Comparison of ENCODE assay signal across 14 cellular contexts in genomic region chr6:44201200-44201599, GRCh38. TPM values are rescaled to one million over a fixed set of nuclear protein-coding genes. Genes with fewer than 3 reads are reported as not detected.
A peak's percentile ranks its signal among the peaks of the same experiment; 100 is the strongest.
DNase-seq lines count a peak whose midpoint lies in the region; ATAC-seq, FAIRE-seq and TF ChIP-seq lines count a peak whose summit lies in the region.
"Had no signal": no experiment of that assay in that cellular context is flagged by ENCODE, and none has a peak within 500 bp of the region (broad histone marks: within the 10 kb centered on the region; RNA-seq: fewer than 3 reads in every experiment).

No MANE protein-coding gene starts in this region.

- CTCF ChIA-PET in HepG2 (lab: Yijun Ruan, JAX; ENCODE audit: low intra/inter-chr PET ratio, low total read pairs) = no interaction called here

- peak overlapping the region; percentile 81 for H2BK5ac ChIP-seq in mesendoderm (ENCODE audit: low read length)

- no peak for TF ChIP-seq RAD21 in HepG2 (CRISPR knock-in tag; IDR thresholded peaks at IDR 0.05)

- H3K79me1 ChIP-seq in mesendoderm (ENCODE audit: low read length) = no peaks in the 10 kb centered on the region

- H2BK15ac ChIP-seq in mesendoderm (replicated peaks; ENCODE audit: low read depth) = no peak overlapping the region

- H2AFZ ChIP-seq in HepG2 (ENCODE audit: low read length) = no peak overlapping the region

- H2AK5ac ChIP-seq in mesendoderm (ENCODE audit: low read length) = peak overlapping the region; percentile 64

- no peak overlapping the region for H3K4me3 Mint-ChIP-seq in natural killer cell
- H3K4me3 Mint-ChIP-seq: activated CD4-positive, alpha-beta T cell treated with anti-CD3 and anti-CD28 coated beads, Interleukin-2, amount 10 ng/mL, durations not matched to agents 24 days and 14 days; T-helper 2 cell treated with Interferon-gamma antibody and Interleukin-4, amounts not matched to agents 5 μg/mL and 100 μg/mL, for 36 hours had no signal

- no TSS peak for BruUV-seq in HepG2 (replicated peaks; lab: Mats Ljungman, UMichigan)

- H4K20me1 ChIP-seq in HepG2 (ENCODE audit: insufficient read depth, low read length) = no peaks in the 10 kb centered on the region

- H3K36me3 ChIP-seq in HepG2 (replicated peaks in 1 of 2; ENCODE audit: control insufficient read depth in 1 of 2, insufficient read depth in 2 of 2, low read length in 2 of 2) (no peaks in the 10 kb centered on the region), right lobe of liver (no peaks in the 10 kb centered on the region), mesendoderm (ENCODE audit: control insufficient read depth, insufficient read depth, low read length) (no peaks in the 10 kb centered on the region)

- H3K4me3 ChIP-seq in HepG2 (replicated peaks in 1 of 3; ENCODE audit: insufficient read depth in 1 of 3, low read depth in 2 of 3, low read length in 3 of 3) (no peak overlapping the region), right lobe of liver (no peak overlapping the region), mesendoderm (ENCODE audit: low read length) (no peak overlapping the region)

- DNase-seq in HepG2 (ENCODE audit: low spot score) (no peak), right lobe of liver (no peak), mesendoderm (peak; percentile 31), posterior vena cava (ENCODE audit: low spot score) (no peak), natural killer cell (no peak)
- DNase-seq in activated T-cell treated with anti-CD3 and anti-CD28 coated beads, Interleukin-2, amount 50 U/mL, for 48 hours = no peak
- DNase-seq: activated CD4-positive, alpha-beta T cell treated with anti-CD3 and anti-CD28 coated beads, Interleukin-2, amount 10 ng/mL, durations not matched to agents 24 days and 14 days; IMR-90; NCI-H1436 treated with DMSO at 0.1 percent for 48 hours; NCI-H526 had no signal

- H3K18ac ChIP-seq in mesendoderm (ENCODE audit: low read length) = no peak overlapping the region

- H3K9me3 ChIP-seq in HepG2 (ENCODE audit: low read length) (no peaks in the 10 kb centered on the region), right lobe of liver (no peaks in the 10 kb centered on the region)

- TF ChIP-seq CTCF in HepG2 (CRISPR knock-in tag; IDR thresholded peaks at IDR 0.05) (no peak), right lobe of liver (IDR thresholded peaks at IDR 0.05) (no peak), natural killer cell (IDR thresholded peaks at IDR 0.05) (no peak)

- peak overlapping the region; percentile 87 for H3K56ac ChIP-seq in mesendoderm (ENCODE audit: low read length)

- H4K5ac ChIP-seq in mesendoderm (ENCODE audit: low read length) = no peak overlapping the region

- TF ChIP-seq POLR2A in HepG2 (IDR thresholded peaks at IDR 0.05; ENCODE audit: insufficient read depth in 1 of 2, low read depth in 2 of 2, low read length in 2 of 2) = no peak
- no peak for TF ChIP-seq POLR2A in right lobe of liver (IDR thresholded peaks at IDR 0.05)

- no peak for FAIRE-seq in HepG2 (lab: Jason Lieb, UNC)
- FAIRE-seq: urothelium cell line had no signal

- no peak overlapping the region for H2BK120ac ChIP-seq in mesendoderm (ENCODE audit: low read depth, low read length)

- intact Hi-C loops in HepG2 (cut with micrococcal nuclease; ENCODE audit: unreplicated experiment) = no loop called here
- intact Hi-C loops in right lobe of liver (cut with DNase I) = no loop called here
- intact Hi-C loops in posterior vena cava (cut with DNase I) = no loop called here
- intact Hi-C loops in natural killer cell (cut with micrococcal nuclease) = no loop called here

- no peak overlapping the region for H4K8ac ChIP-seq in mesendoderm (ENCODE audit: low read depth, low read length)

- no peaks in the 10 kb centered on the region for H3K4me1 Mint-ChIP-seq in natural killer cell
- H3K4me1 Mint-ChIP-seq: activated CD4-positive, alpha-beta T cell treated with anti-CD3 and anti-CD28 coated beads, Interleukin-2, amount 10 ng/mL, durations not matched to agents 24 days and 14 days had no signal

- TF ChIP-seq EP300 in HepG2 (IDR thresholded peaks at IDR 0.05; ENCODE audit: low read depth in 2 of 2, low read length in 2 of 2) = no peak
- TF ChIP-seq EP300 in HepG2 (CRISPR knock-in tag; IDR thresholded peaks at IDR 0.05; ENCODE audit: borderline replicate concordance) = no peak

- no peaks in the 10 kb centered on the region for H3K27me3 Mint-ChIP-seq in natural killer cell (ENCODE audit: low read depth in 2 of 2)

- H3K9me3 Mint-ChIP-seq in natural killer cell = no peaks in the 10 kb centered on the region
- H3K9me3 Mint-ChIP-seq: activated CD4-positive, alpha-beta T cell treated with anti-CD3 and anti-CD28 coated beads, Interleukin-2, amount 10 ng/mL, durations not matched to agents 24 days and 14 days; activated T-helper 2 cell treated with anti-CD3 and anti-CD28 coated beads, Interferon-gamma antibody, Interleukin-2, Interleukin-4, amounts not matched to agents 10 μg/mL and 5 μg/mL and 100 μg/mL, durations not matched to agents 14 hours and 24 hours and 36 hours; T-helper 2 cell treated with Interferon-gamma antibody and Interleukin-4, amounts not matched to agents 5 μg/mL and 100 μg/mL, for 36 hours had no signal

- POLR2A ChIA-PET in HepG2 (lab: Yijun Ruan, JAX) = interaction anchor here (1.5 to 1.6 kb wide), 2 partner anchors 9 to 22 kb away, joined by 3 to 6 read pairs; partner anchors contain the start of gene SLC29A1

- H3K4me2 ChIP-seq in HepG2 (ENCODE audit: low read depth, low read length) (no peak overlapping the region), mesendoderm (ENCODE audit: low read length) (no peak overlapping the region)

- H3K23ac ChIP-seq in mesendoderm (ENCODE audit: low read length) = no peak overlapping the region

- no peak overlapping the region for H3K27ac ChIP-seq in HepG2 (ENCODE audit: extremely low read length, insufficient read depth, low read length)
- H3K27ac ChIP-seq in right lobe of liver = no peak overlapping the region
- no peak overlapping the region for H3K27ac ChIP-seq in mesendoderm (ENCODE audit: low read depth, low read length)

- ATAC-seq in HepG2 = peak; percentile 53
- no peak for ATAC-seq in right lobe of liver
- no peak for ATAC-seq in natural killer cell

- H3K27me3 ChIP-seq in HepG2 (ENCODE audit: control insufficient read depth in 1 of 2, insufficient read depth in 2 of 2, low read length in 2 of 2) (no peaks in the 10 kb centered on the region; a peak in 2 of 5 replicates), right lobe of liver (no peaks in the 10 kb centered on the region), mesendoderm (ENCODE audit: insufficient read depth, low read length, poor library complexity) (no peaks in the 10 kb centered on the region)

- H3K27ac Mint-ChIP-seq in natural killer cell = no peak overlapping the region
- H3K27ac Mint-ChIP-seq: activated CD4-positive, alpha-beta T cell treated with anti-CD3 and anti-CD28 coated beads, Interleukin-2, amount 10 ng/mL, durations not matched to agents 24 days and 14 days; activated T-helper 2 cell treated with anti-CD3 and anti-CD28 coated beads, Interferon-gamma antibody, Interleukin-2, Interleukin-4, amounts not matched to agents 10 μg/mL and 5 μg/mL and 100 μg/mL, durations not matched to agents 14 hours and 24 hours and 36 hours; T-helper 2 cell treated with Interferon-gamma antibody and Interleukin-4, amounts not matched to agents 5 μg/mL and 100 μg/mL, for 36 hours had no signal

- H3K4ac ChIP-seq in mesendoderm (ENCODE audit: low read depth, low read length) = no peak overlapping the region

- WGBS in HepG2 (ENCODE audit: low lambda C conversion rate) = 63% methylated on average over 3 of the region's 3 CpGs
- 100% methylated on average over 2 of the region's 3 CpGs for WGBS in right lobe of liver (ENCODE audit: insufficient coverage, low coverage, low lambda C conversion rate, missing lambda C conversion rate)
- WGBS in mesendoderm (ENCODE audit: extremely low coverage, insufficient coverage, low lambda C conversion rate) = no CpG with 5 or more reads among the region's 3 CpGs

- in situ Hi-C loops in HepG2 (cut with HindIII; ENCODE audit: extremely low pct_ligation_motif_present, low pct_unique_long_range_greater_than_20kb) = no loop called here

- H3K79me2 ChIP-seq in HepG2 (ENCODE audit: insufficient read depth, low read length) = no peaks in the 10 kb centered on the region
- no peaks in the 10 kb centered on the region for H3K79me2 ChIP-seq in mesendoderm (ENCODE audit: control insufficient read depth, insufficient read depth, low read length)

- H3K9ac ChIP-seq in HepG2 (ENCODE audit: insufficient read depth, low read depth, low read length) (no peak overlapping the region), mesendoderm (ENCODE audit: low read length) (no peak overlapping the region)

- H3K36me3 Mint-ChIP-seq in natural killer cell = no peaks in the 10 kb centered on the region

- H3K4me1 ChIP-seq in HepG2 (ENCODE audit: insufficient read depth, low read length) = peaks cover 63% of the 10 kb centered on the region
- H3K4me1 ChIP-seq in right lobe of liver = no peaks in the 10 kb centered on the region
- peaks cover 22% of the 10 kb centered on the region for H3K4me1 ChIP-seq in mesendoderm (ENCODE audit: control insufficient read depth, low read depth, low read length)

RNA-seq across cellular contexts. Expression of gene MYMX, which starts 15.5 kb away (rescaled TPM):
- not detected in 2 replicates for total RNA-seq in HepG2 (2016; rRNA removed; fragmentation: Illumina TruSeq; extraction: Trizol)
- total RNA-seq in HepG2 (2016; cell fraction: cytosol; rRNA removed; fragmentation: Illumina TruSeq; extraction: Trizol; ENCODE audit: low read depth) = not detected in 2 replicates
- total RNA-seq in HepG2 (2016; cell fraction: insoluble cytoplasmic fraction; rRNA removed; fragmentation: Illumina TruSeq; extraction: Trizol) = not detected in 2 replicates
- total RNA-seq in HepG2 (2016; cell fraction: membrane; rRNA removed; fragmentation: Illumina TruSeq; extraction: Trizol) = not detected in 2 replicates
- not detected in 2 replicates for total RNA-seq in HepG2 (2016; cell fraction: nucleus; rRNA removed; fragmentation: Illumina TruSeq; extraction: Trizol)
- polyA plus RNA-seq in HepG2 (2011; rRNA removed) = 0.14 TPM in 1 of 2 replicates, not detected in the other
- 0.09 TPM in 1 of 2 replicates, not detected in the other for polyA plus RNA-seq in HepG2 (2011; cell fraction: cytosol; rRNA removed)
- 0.24 TPM in 1 of 2 replicates, not detected in the other for polyA plus RNA-seq in HepG2 (2011; cell fraction: nucleus; rRNA removed)
- not detected in 2 replicates for polyA plus RNA-seq in HepG2 (2012)
- polyA plus RNA-seq in HepG2 (2016; cell fraction: cytosol; fragmentation: Illumina TruSeq; extraction: Trizol; ENCODE audit: low read depth) = not detected in 2 replicates
- not detected in 2 replicates for polyA plus RNA-seq in HepG2 (2016; cell fraction: insoluble cytoplasmic fraction; fragmentation: Illumina TruSeq; extraction: Trizol; ENCODE audit: low read depth)
- not detected in 2 replicates for polyA plus RNA-seq in HepG2 (2016; cell fraction: membrane; fragmentation: Illumina TruSeq; extraction: Trizol; ENCODE audit: low read depth)
- polyA plus RNA-seq in HepG2 (2016; cell fraction: nucleus; fragmentation: Illumina TruSeq; extraction: Trizol; ENCODE audit: insufficient read depth, low read depth) = not detected in 2 replicates
- not detected in 2 replicates for polyA minus RNA-seq in HepG2 (2011; rRNA and poly(A)+ RNA removed; ENCODE audit: low replicate concordance)
- not detected in 2 replicates for polyA minus RNA-seq in HepG2 (2011; cell fraction: cytosol; rRNA and poly(A)+ RNA removed)
- not detected in 2 replicates for polyA minus RNA-seq in HepG2 (2011; cell fraction: nucleus; rRNA and poly(A)+ RNA removed)
- total RNA-seq in right lobe of liver = not detected
- polyA plus RNA-seq in mesendoderm (2013, experiment 1 of 2) = 0.97 TPM
- 0.98 TPM for polyA plus RNA-seq in mesendoderm (2013, experiment 2 of 2)
- 1 to 10 TPM in 1 of 2 donors, not detected in 1; 1.5 TPM for total RNA-seq in posterior vena cava
- not detected for total RNA-seq in natural killer cell
- total RNA-seq: activated CD4-positive, alpha-beta T cell treated with anti-CD3 and anti-CD28 coated beads, Interleukin-2, amount 10 ng/mL, durations not matched to agents 24 days and 14 days; activated T-helper 2 cell treated with anti-CD3 and anti-CD28 coated beads, Interferon-gamma antibody, Interleukin-2, Interleukin-4, amounts not matched to agents 10 μg/mL and 5 μg/mL and 100 μg/mL, durations not matched to agents 14 hours and 24 hours and 36 hours; IMR-90; left lobe of liver had no signal
- polyA plus RNA-seq: IMR-90 had no signal

RNA-seq across cellular contexts. Expression of gene SLC29A1, which starts 22.2 kb away (rescaled TPM):
- 23.1 and 43.2 TPM in 2 replicates for total RNA-seq in HepG2 (2016; rRNA removed; fragmentation: Illumina TruSeq; extraction: Trizol)
- 19.7 and 24.6 TPM in 2 replicates for total RNA-seq in HepG2 (2016; cell fraction: cytosol; rRNA removed; fragmentation: Illumina TruSeq; extraction: Trizol; ENCODE audit: low read depth)
- total RNA-seq in HepG2 (2016; cell fraction: insoluble cytoplasmic fraction; rRNA removed; fragmentation: Illumina TruSeq; extraction: Trizol) = 22.9 and 41.9 TPM in 2 replicates
- total RNA-seq in HepG2 (2016; cell fraction: membrane; rRNA removed; fragmentation: Illumina TruSeq; extraction: Trizol) = 37.5 and 40.9 TPM in 2 replicates
- total RNA-seq in HepG2 (2016; cell fraction: nucleus; rRNA removed; fragmentation: Illumina TruSeq; extraction: Trizol) = 42.6 and 53.1 TPM in 2 replicates
- polyA plus RNA-seq in HepG2 (2011; rRNA removed) = 95.5 and 106 TPM in 2 replicates
- 92.8 and 113 TPM in 2 replicates for polyA plus RNA-seq in HepG2 (2011; cell fraction: cytosol; rRNA removed)
- 132 and 138 TPM in 2 replicates for polyA plus RNA-seq in HepG2 (2011; cell fraction: nucleus; rRNA removed)
- 38.8 and 43.9 TPM in 2 replicates for polyA plus RNA-seq in HepG2 (2012)
- 32.1 and 36.6 TPM in 2 replicates for polyA plus RNA-seq in HepG2 (2016; cell fraction: cytosol; fragmentation: Illumina TruSeq; extraction: Trizol; ENCODE audit: low read depth)
- 35.2 and 35.6 TPM in 2 replicates for polyA plus RNA-seq in HepG2 (2016; cell fraction: insoluble cytoplasmic fraction; fragmentation: Illumina TruSeq; extraction: Trizol; ENCODE audit: low read depth)
- 48.6 and 49.6 TPM in 2 replicates for polyA plus RNA-seq in HepG2 (2016; cell fraction: membrane; fragmentation: Illumina TruSeq; extraction: Trizol; ENCODE audit: low read depth)
- 82.7 and 90.9 TPM in 2 replicates for polyA plus RNA-seq in HepG2 (2016; cell fraction: nucleus; fragmentation: Illumina TruSeq; extraction: Trizol; ENCODE audit: insufficient read depth, low read depth)
- 236 and 248 TPM in 2 replicates for polyA minus RNA-seq in HepG2 (2011; rRNA and poly(A)+ RNA removed; ENCODE audit: low replicate concordance)
- polyA minus RNA-seq in HepG2 (2011; cell fraction: cytosol; rRNA and poly(A)+ RNA removed) = 35.4 and 40.0 TPM in 2 replicates
- 37.0 and 39.3 TPM in 2 replicates for polyA minus RNA-seq in HepG2 (2011; cell fraction: nucleus; rRNA and poly(A)+ RNA removed)
- 10 to 100 TPM; 27.4 to 51.3 (median 31.4) TPM for total RNA-seq in right lobe of liver
- 76.7 TPM for polyA plus RNA-seq in mesendoderm (2013, experiment 1 of 2)
- 79.0 TPM for polyA plus RNA-seq in mesendoderm (2013, experiment 2 of 2)
- 10 to 100 TPM; 76.5 to 80.0 TPM for total RNA-seq in posterior vena cava
- total RNA-seq in natural killer cell = 1 to 10 TPM; 2.2 to 5.5 (median 5.2) TPM

RNA-seq across cellular contexts. Expression of gene CAPN11, which starts 42.6 kb away (rescaled TPM):
- 0.07 TPM in 1 of 2 replicates, not detected in the other for total RNA-seq in HepG2 (2016; rRNA removed; fragmentation: Illumina TruSeq; extraction: Trizol)
- not detected in 2 replicates for total RNA-seq in HepG2 (2016; cell fraction: cytosol; rRNA removed; fragmentation: Illumina TruSeq; extraction: Trizol; ENCODE audit: low read depth)
- total RNA-seq in HepG2 (2016; cell fraction: insoluble cytoplasmic fraction; rRNA removed; fragmentation: Illumina TruSeq; extraction: Trizol) = not detected in 2 replicates
- not detected in 2 replicates for total RNA-seq in HepG2 (2016; cell fraction: membrane; rRNA removed; fragmentation: Illumina TruSeq; extraction: Trizol)
- total RNA-seq in HepG2 (2016; cell fraction: nucleus; rRNA removed; fragmentation: Illumina TruSeq; extraction: Trizol) = not detected in 2 replicates
- polyA plus RNA-seq in HepG2 (2011; rRNA removed) = 0.11 and 0.13 TPM in 2 replicates
- polyA plus RNA-seq in HepG2 (2011; cell fraction: cytosol; rRNA removed) = 0.03 and 0.05 TPM in 2 replicates
- polyA plus RNA-seq in HepG2 (2011; cell fraction: nucleus; rRNA removed) = 0.71 and 0.74 TPM in 2 replicates
- polyA plus RNA-seq in HepG2 (2012) = 0.07 and 0.09 TPM in 2 replicates
- polyA plus RNA-seq in HepG2 (2016; cell fraction: cytosol; fragmentation: Illumina TruSeq; extraction: Trizol; ENCODE audit: low read depth) = not detected in 2 replicates
- polyA plus RNA-seq in HepG2 (2016; cell fraction: insoluble cytoplasmic fraction; fragmentation: Illumina TruSeq; extraction: Trizol; ENCODE audit: low read depth) = not detected in 2 replicates
- polyA plus RNA-seq in HepG2 (2016; cell fraction: membrane; fragmentation: Illumina TruSeq; extraction: Trizol; ENCODE audit: low read depth) = not detected in 2 replicates
- polyA plus RNA-seq in HepG2 (2016; cell fraction: nucleus; fragmentation: Illumina TruSeq; extraction: Trizol; ENCODE audit: insufficient read depth, low read depth) = not detected in 2 replicates
- polyA minus RNA-seq in HepG2 (2011; rRNA and poly(A)+ RNA removed; ENCODE audit: low replicate concordance) = 0.07 TPM in 1 of 2 replicates, not detected in the other
- not detected in 2 replicates for polyA minus RNA-seq in HepG2 (2011; cell fraction: cytosol; rRNA and poly(A)+ RNA removed)
- 0.37 TPM in 1 of 2 replicates, not detected in the other for polyA minus RNA-seq in HepG2 (2011; cell fraction: nucleus; rRNA and poly(A)+ RNA removed)
- under 1 TPM in 2 of 6 experiments, not detected in 4; 0.22 to 0.31 TPM for total RNA-seq in right lobe of liver
- 0.18 TPM for polyA plus RNA-seq in mesendoderm (2013, experiment 1 of 2)
- polyA plus RNA-seq in mesendoderm (2013, experiment 2 of 2) = 0.22 TPM
- 1 to 10 TPM in 1 of 2 donors, under 1 TPM in 1; 0.24 to 1.5 TPM for total RNA-seq in posterior vena cava
- total RNA-seq in natural killer cell = not detected
- total RNA-seq: IMR-90 had no signal
- polyA plus RNA-seq: IMR-90 had no signal

RNA-seq across cellular contexts. Expression of gene HSP90AB1, which starts 45.7 kb away (rescaled TPM):
- 1,472 and 2,212 TPM in 2 replicates for total RNA-seq in HepG2 (2016; rRNA removed; fragmentation: Illumina TruSeq; extraction: Trizol)
- 123 and 155 TPM in 2 replicates for total RNA-seq in HepG2 (2016; cell fraction: cytosol; rRNA removed; fragmentation: Illumina TruSeq; extraction: Trizol; ENCODE audit: low read depth)
- 1,508 and 1,964 TPM in 2 replicates for total RNA-seq in HepG2 (2016; cell fraction: insoluble cytoplasmic fraction; rRNA removed; fragmentation: Illumina TruSeq; extraction: Trizol)
- 383 and 490 TPM in 2 replicates for total RNA-seq in HepG2 (2016; cell fraction: membrane; rRNA removed; fragmentation: Illumina TruSeq; extraction: Trizol)
- total RNA-seq in HepG2 (2016; cell fraction: nucleus; rRNA removed; fragmentation: Illumina TruSeq; extraction: Trizol) = 1,014 and 1,081 TPM in 2 replicates
- 1,076 and 1,325 TPM in 2 replicates for polyA plus RNA-seq in HepG2 (2011; rRNA removed)
- polyA plus RNA-seq in HepG2 (2011; cell fraction: cytosol; rRNA removed) = 1,072 and 1,224 TPM in 2 replicates
- polyA plus RNA-seq in HepG2 (2011; cell fraction: nucleus; rRNA removed) = 279 and 406 TPM in 2 replicates
- 1,683 and 1,883 TPM in 2 replicates for polyA plus RNA-seq in HepG2 (2012)
- 155 and 188 TPM in 2 replicates for polyA plus RNA-seq in HepG2 (2016; cell fraction: cytosol; fragmentation: Illumina TruSeq; extraction: Trizol; ENCODE audit: low read depth)
- polyA plus RNA-seq in HepG2 (2016; cell fraction: insoluble cytoplasmic fraction; fragmentation: Illumina TruSeq; extraction: Trizol; ENCODE audit: low read depth) = 2,023 and 2,380 TPM in 2 replicates
- 336 and 456 TPM in 2 replicates for polyA plus RNA-seq in HepG2 (2016; cell fraction: membrane; fragmentation: Illumina TruSeq; extraction: Trizol; ENCODE audit: low read depth)
- 1,245 and 1,272 TPM in 2 replicates for polyA plus RNA-seq in HepG2 (2016; cell fraction: nucleus; fragmentation: Illumina TruSeq; extraction: Trizol; ENCODE audit: insufficient read depth, low read depth)
- polyA minus RNA-seq in HepG2 (2011; rRNA and poly(A)+ RNA removed; ENCODE audit: low replicate concordance) = 1,001 and 1,123 TPM in 2 replicates
- 1,091 and 1,101 TPM in 2 replicates for polyA minus RNA-seq in HepG2 (2011; cell fraction: cytosol; rRNA and poly(A)+ RNA removed)
- 271 and 440 TPM in 2 replicates for polyA minus RNA-seq in HepG2 (2011; cell fraction: nucleus; rRNA and poly(A)+ RNA removed)
- 100 to 1,000 TPM; 183 to 566 (median 345) TPM for total RNA-seq in right lobe of liver
- polyA plus RNA-seq in mesendoderm (2013, experiment 1 of 2) = 2,015 TPM
- 2,012 TPM for polyA plus RNA-seq in mesendoderm (2013, experiment 2 of 2)
- total RNA-seq in posterior vena cava = 100 to 1,000 TPM; 414 to 463 TPM
- total RNA-seq in natural killer cell = 100 to 1,000 TPM; 256 to 372 (median 308) TPM

RNA-seq across cellular contexts. Expression of gene SLC35B2, which starts 56.1 kb away (rescaled TPM):
- total RNA-seq in HepG2 (2016; rRNA removed; fragmentation: Illumina TruSeq; extraction: Trizol) (34.9 and 61.1 TPM in 2 replicates), right lobe of liver (10 to 100 TPM; 15.1 to 29.0 (median 20.9) TPM), posterior vena cava (10 to 100 TPM; 23.1 to 28.9 TPM), natural killer cell (10 to 100 TPM; 20.9 to 27.7 (median 26.8) TPM)
- 21.2 and 24.1 TPM in 2 replicates for total RNA-seq in HepG2 (2016; cell fraction: cytosol; rRNA removed; fragmentation: Illumina TruSeq; extraction: Trizol; ENCODE audit: low read depth)
- 35.1 and 62.8 TPM in 2 replicates for total RNA-seq in HepG2 (2016; cell fraction: insoluble cytoplasmic fraction; rRNA removed; fragmentation: Illumina TruSeq; extraction: Trizol)
- total RNA-seq in HepG2 (2016; cell fraction: membrane; rRNA removed; fragmentation: Illumina TruSeq; extraction: Trizol) = 44.9 and 53.8 TPM in 2 replicates
- 56.1 and 63.9 TPM in 2 replicates for total RNA-seq in HepG2 (2016; cell fraction: nucleus; rRNA removed; fragmentation: Illumina TruSeq; extraction: Trizol)
- 148 and 168 TPM in 2 replicates for polyA plus RNA-seq in HepG2 (2011; rRNA removed)
- 139 and 176 TPM in 2 replicates for polyA plus RNA-seq in HepG2 (2011; cell fraction: cytosol; rRNA removed)
- polyA plus RNA-seq in HepG2 (2011; cell fraction: nucleus; rRNA removed) = 99.4 and 112 TPM in 2 replicates
- 54.8 and 61.1 TPM in 2 replicates for polyA plus RNA-seq in HepG2 (2012)
- polyA plus RNA-seq in HepG2 (2016; cell fraction: cytosol; fragmentation: Illumina TruSeq; extraction: Trizol; ENCODE audit: low read depth) = 26.8 and 34.1 TPM in 2 replicates
- 41.4 and 43.9 TPM in 2 replicates for polyA plus RNA-seq in HepG2 (2016; cell fraction: insoluble cytoplasmic fraction; fragmentation: Illumina TruSeq; extraction: Trizol; ENCODE audit: low read depth)
- polyA plus RNA-seq in HepG2 (2016; cell fraction: membrane; fragmentation: Illumina TruSeq; extraction: Trizol; ENCODE audit: low read depth) = 45.2 and 53.5 TPM in 2 replicates
- 95.9 and 97.5 TPM in 2 replicates for polyA plus RNA-seq in HepG2 (2016; cell fraction: nucleus; fragmentation: Illumina TruSeq; extraction: Trizol; ENCODE audit: insufficient read depth, low read depth)
- polyA minus RNA-seq in HepG2 (2011; rRNA and poly(A)+ RNA removed; ENCODE audit: low replicate concordance) = 148 and 221 TPM in 2 replicates
- polyA minus RNA-seq in HepG2 (2011; cell fraction: cytosol; rRNA and poly(A)+ RNA removed) = 47.0 and 47.4 TPM in 2 replicates
- 26.1 and 26.9 TPM in 2 replicates for polyA minus RNA-seq in HepG2 (2011; cell fraction: nucleus; rRNA and poly(A)+ RNA removed)
- 18.8 TPM for polyA plus RNA-seq in mesendoderm (2013, experiment 1 of 2)
- polyA plus RNA-seq in mesendoderm (2013, experiment 2 of 2) = 16.7 TPM
